Comparison of ENCODE assay signal across 10 cellular contexts in the genomic region with DNA sequence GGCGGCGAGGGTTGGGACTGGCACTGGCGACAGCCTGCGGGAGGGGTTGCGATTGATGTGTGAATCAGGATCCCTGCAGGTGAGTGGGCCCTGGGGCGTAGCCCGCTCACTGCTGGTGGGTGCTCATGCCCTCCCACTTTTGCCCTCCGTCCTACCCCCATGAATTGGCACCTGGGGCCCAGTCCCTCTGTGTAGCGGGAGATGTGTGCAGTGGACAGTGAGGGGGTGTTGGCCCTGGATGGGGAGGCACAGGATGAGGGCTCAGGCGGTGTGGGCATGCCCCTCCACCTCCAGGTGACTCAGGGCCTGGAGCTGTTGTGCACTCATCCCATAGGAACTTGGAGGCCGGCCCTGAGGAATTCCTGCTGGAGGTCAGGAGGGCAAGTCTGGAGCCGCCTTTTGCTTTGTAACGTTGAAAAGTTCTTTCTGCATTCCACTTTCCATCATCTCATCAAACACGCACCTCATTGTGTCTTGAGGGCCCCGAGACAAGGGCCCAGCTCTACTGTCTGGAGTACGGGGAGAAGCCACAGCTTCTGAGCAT. TPM values are rescaled to one million over a fixed set of nuclear protein-coding genes. Genes with fewer than 3 reads are reported as not detected.
DNase-seq lines count a peak whose midpoint lies in the region; ATAC-seq and TF ChIP-seq lines count a peak whose summit lies in the region.
"Had no signal": no experiment of that assay in that cellular context is flagged by ENCODE, and none has a peak within 500 bp of the region (broad histone marks: within the 10 kb centered on the region; RNA-seq: fewer than 3 reads in every experiment).

No MANE protein-coding gene starts in this region.

- H3K9me3 ChIP-seq in Panc1 (ENCODE audit: control insufficient read depth, insufficient read depth, low read depth, low read length) (no peaks in the 10 kb centered on the region), esophagus squamous epithelium (no peaks in the 10 kb centered on the region)
- H3K9me3 ChIP-seq: right lobe of liver had no signal

- TF ChIP-seq CTCF in Panc1 (IDR thresholded peaks at IDR 0.05) (no peak), esophagus squamous epithelium (IDR thresholded peaks at IDR 0.05) (no peak), omental fat pad (IDR thresholded peaks at IDR 0.05) (no peak)

- no TSS peak for BruUV-seq in Panc1 (replicated peaks; lab: Mats Ljungman, UMichigan)

- ATAC-seq in Panc1 (peak; percentile 75), omental fat pad (ENCODE audit: low FRiP score) (peak; percentile 73), HG02571 (IDR thresholded peaks at IDR 0.05; ENCODE audit: unreplicated experiment) (no peak), HG03432 (IDR thresholded peaks at IDR 0.05; ENCODE audit: unreplicated experiment) (no peak), GM21367 (IDR thresholded peaks at IDR 0.05; ENCODE audit: unreplicated experiment) (no peak)

- no peak for TF ChIP-seq POLR2A in esophagus squamous epithelium (IDR thresholded peaks at IDR 0.05)
- no peak for TF ChIP-seq POLR2A in erythroblast (IDR thresholded peaks at IDR 0.05; ENCODE audit: low read length)

- 50 to 79% methylated on average over 1 to 7 of the region's 16 CpGs for WGBS in esophagus squamous epithelium, 2 donors

- in situ Hi-C loops in Caki2 (cut with HindIII; ENCODE audit: low pct_unique_long_range_greater_than_20kb, low sequenced_read_pairs) (no loop called here), Panc1 (cut with HindIII; ENCODE audit: low pct_unique_long_range_greater_than_20kb, low sequenced_read_pairs) (no loop called here)

- no peaks in the 10 kb centered on the region for H3K36me3 ChIP-seq in Panc1 (ENCODE audit: control insufficient read depth, insufficient read depth, low read length)
- no peaks in the 10 kb centered on the region for H3K36me3 ChIP-seq in esophagus squamous epithelium
- H3K36me3 ChIP-seq: right lobe of liver had no signal

- H3K4me3 ChIP-seq in Panc1 (ENCODE audit: low read depth in 2 of 2, low read length in 2 of 2), result peak overlapping the region in 1 of 2 experiments; percentile 32; a peak in 2 of 4 replicates
- H3K4me3 ChIP-seq in esophagus squamous epithelium, result peak overlapping the region in 1 of 4 donors; percentile 38
- H3K4me3 ChIP-seq: right lobe of liver had no signal

- CTCF ChIA-PET in Panc1 (lab: Charles Lee), result no interaction called here

- POLR2A ChIA-PET in Panc1 (lab: Charles Lee), result no interaction called here

- H3K27me3 ChIP-seq in Panc1 (ENCODE audit: control insufficient read depth, insufficient read depth, low read length) (no peaks in the 10 kb centered on the region), esophagus squamous epithelium (peaks cover 0 to 59% (median 2%) of the 10 kb centered on the region in 4 donors)

- H3K4me1 ChIP-seq in Panc1 (ENCODE audit: control insufficient read depth, insufficient read depth, low read length) (peaks cover 67% of the 10 kb centered on the region), esophagus squamous epithelium (peaks cover 18 to 96% (median 40%) of the 10 kb centered on the region in 3 donors)

- DNase-seq in Caki2 (ENCODE audit: low read depth) (peak; percentile 88), Panc1 (ENCODE audit: low read depth, low spot score) (peak; percentile 76), esophagus squamous epithelium (lab: John Stamatoyannopoulos, UW) (no peak), omental fat pad (ENCODE audit: low spot score) (no peak), erythroblast (lab: John Stamatoyannopoulos, UW) (no peak)
- DNase-seq: MV-4-11 had no signal

- peak overlapping the region; percentile 91 for H3K27ac ChIP-seq in Panc1 (ENCODE audit: low read length)
- H3K27ac ChIP-seq in esophagus squamous epithelium, result peak overlapping the region in 3 of 4 donors; percentile 83 to 89 (median 87)

- intact Hi-C loops in Panc1 (cut with micrococcal nuclease; ENCODE audit: unreplicated experiment) (no loop called here), esophagus squamous epithelium (cut with DNase I) (no loop called here)

RNA-seq across cellular contexts. Expression of a gene that starts 3.0 kb away (rescaled TPM):
- 0.88 and 5.0 TPM in 2 replicates for total RNA-seq in Caki2 (2014; rRNA removed; shearing (Covaris generic); ENCODE audit: low replicate concordance)
- total RNA-seq in Panc1 (2021; ENCODE audit: unreplicated experiment) (16.1 TPM), esophagus squamous epithelium (1 to 10 TPM; 1.1 to 4.6 (median 2.7) TPM), omental fat pad (10 to 100 TPM in 2 of 4 donors, 1 to 10 TPM in 2; 5.4 to 29.5 (median 9.0) TPM)
- polyA plus RNA-seq in Panc1 (2012; ENCODE audit: insufficient read length), result 13.3 TPM

RNA-seq across cellular contexts. Expression of a gene that starts 23.9 kb away (rescaled TPM):
- total RNA-seq in Caki2 (2014; rRNA removed; shearing (Covaris generic); ENCODE audit: low replicate concordance), result 0.14 TPM in 1 of 2 replicates, not detected in the other
- total RNA-seq in Panc1 (2021; ENCODE audit: unreplicated experiment), result 0.77 TPM
- polyA plus RNA-seq in Panc1 (2012; ENCODE audit: insufficient read length), result 0.86 TPM
- total RNA-seq in esophagus squamous epithelium, result not detected
- total RNA-seq in omental fat pad, result not detected

RNA-seq across cellular contexts. Expression of a gene that starts 35.9 kb away (rescaled TPM):
- total RNA-seq in Caki2 (2014; rRNA removed; shearing (Covaris generic); ENCODE audit: low replicate concordance), result not detected in 2 replicates
- total RNA-seq in Panc1 (2021; ENCODE audit: unreplicated experiment) (0.21 TPM), esophagus squamous epithelium (under 1 TPM in 2 of 4 donors, not detected in 2; 0.09 to 0.57 TPM), omental fat pad (1 to 10 TPM; 1.3 to 6.3 (median 1.6) TPM)
- polyA plus RNA-seq in Panc1 (2012; ENCODE audit: insufficient read length), result 0.46 TPM
- total RNA-seq: right lobe of liver had no signal

RNA-seq across cellular contexts. Expression of a gene that starts 37.6 kb away (rescaled TPM):
- 0.03 TPM in 1 of 2 replicates, not detected in the other for total RNA-seq in Caki2 (2014; rRNA removed; shearing (Covaris generic); ENCODE audit: low replicate concordance)
- total RNA-seq in Panc1 (2021; ENCODE audit: unreplicated experiment) (not detected), esophagus squamous epithelium (not detected), omental fat pad (under 1 TPM in 3 of 4 donors, not detected in 1; 0.06 to 0.12 (median 0.09) TPM)
- polyA plus RNA-seq in Panc1 (2012; ENCODE audit: insufficient read length), result not detected
- total RNA-seq: right lobe of liver had no signal

Comparison
In these comparisons a context has a peak if more than half of its experiments do, and no peak if none do; other contexts are left out.
1. DNase-seq: peak in Caki2 (single experiment) and Panc1 (single experiment); none in esophagus squamous epithelium (single experiment), omental fat pad (single experiment) and erythroblast (0 of 2).
2. ATAC-seq: peak in Panc1 (single experiment) and omental fat pad (single experiment); none in HG02571 (single experiment), HG03432 (single experiment) and GM21367 (single experiment).